In the genomic region with DNA sequence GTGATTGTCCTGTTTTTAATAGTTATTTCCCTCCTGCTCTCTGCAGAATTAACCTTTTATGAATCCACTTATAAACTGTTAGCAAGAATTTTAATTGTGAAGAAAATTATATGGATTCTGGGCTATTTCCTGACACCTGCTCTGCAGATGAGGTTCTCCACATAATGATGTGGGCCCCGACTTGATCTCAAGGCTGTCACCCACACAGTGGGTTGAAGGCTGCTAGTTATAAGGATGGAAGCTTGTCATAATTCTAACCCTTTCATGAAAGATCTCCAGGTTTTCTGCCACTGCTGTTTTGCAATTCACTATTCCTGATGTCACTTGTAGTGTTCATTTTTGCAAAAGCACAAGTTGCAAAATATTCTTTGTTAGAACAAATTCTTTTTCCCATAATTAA, we compare ENCODE assay signal across 17 cellular contexts.
"Had no signal": no experiment of that assay in that cellular context is flagged by ENCODE, and none has a peak within 500 bp of the region (broad histone marks: within the 10 kb centered on the region; RNA-seq: fewer than 3 reads in every experiment).

No MANE protein-coding gene starts in this region.

- H3K27ac ChIP-seq: esophagus squamous epithelium, parathyroid adenoma, prostate gland, right lobe of liver, thyroid gland, upper lobe of right lung, vagina had no signal

- ATAC-seq: left colon; right lobe of liver; stimulated activated memory B cell treated with anti-CD40 and anti-IgM and Interleukin-4, amounts not matched to agents 10 μg/mL and 1 μg/mL and 100 μg/mL, for 72 hours; stimulated activated naive CD8-positive, alpha-beta T cell treated with anti-CD3 and anti-CD28 coated beads, Interleukin-15, amount 100 ng/mL, for 72 hours; upper lobe of right lung had no signal

- H3K9me3 Mint-ChIP-seq: immature natural killer cell; nephron; stimulated activated memory B cell treated with anti-CD40 and anti-IgM and Interleukin-4, amounts not matched to agents 10 μg/mL and 1 μg/mL and 100 μg/mL, for 72 hours had no signal

- DNase-seq: esophagus squamous epithelium; foreskin fibroblast; immature natural killer cell; left colon; mesendoderm; naive B cell; retina; right lobe of liver; stimulated activated CD4-positive, alpha-beta T cell treated with anti-CD3 and anti-CD28 coated beads, Interleukin-4, amount 100 ng/mL, for 24 hours; stimulated activated naive CD8-positive, alpha-beta T cell treated with anti-CD3 and anti-CD28 coated beads, Interleukin-15, amount 100 ng/mL, for 72 hours; thyroid gland; upper lobe of right lung had no signal

- H3K27me3 Mint-ChIP-seq: stimulated activated memory B cell treated with anti-CD40 and anti-IgM and Interleukin-4, amounts not matched to agents 10 μg/mL and 1 μg/mL and 100 μg/mL, for 72 hours; stimulated activated naive CD8-positive, alpha-beta T cell treated with anti-CD3 and anti-CD28 coated beads, Interleukin-15, amount 100 ng/mL, for 72 hours had no signal

- H3K36me3 Mint-ChIP-seq: immature natural killer cell; naive B cell; stimulated activated memory B cell treated with anti-CD40 and anti-IgM and Interleukin-4, amounts not matched to agents 10 μg/mL and 1 μg/mL and 100 μg/mL, for 72 hours had no signal

- H2AFZ ChIP-seq: parathyroid adenoma had no signal

- H3K9ac ChIP-seq: parathyroid adenoma had no signal

- H3K9me3 ChIP-seq: esophagus squamous epithelium, prostate gland, right lobe of liver, thyroid gland, upper lobe of right lung, vagina had no signal

- H3K79me2 ChIP-seq: parathyroid adenoma had no signal

- H3K27me3 ChIP-seq: esophagus squamous epithelium, right lobe of liver, thyroid gland, upper lobe of right lung, vagina had no signal

- H3K27ac Mint-ChIP-seq: immature natural killer cell; naive B cell; nephron; stimulated activated memory B cell treated with anti-CD40 and anti-IgM and Interleukin-4, amounts not matched to agents 10 μg/mL and 1 μg/mL and 100 μg/mL, for 72 hours; stimulated activated naive CD8-positive, alpha-beta T cell treated with anti-CD3 and anti-CD28 coated beads, Interleukin-15, amount 100 ng/mL, for 72 hours had no signal

- H3K4me3 ChIP-seq: esophagus squamous epithelium, prostate gland, right lobe of liver, thyroid gland, upper lobe of right lung, vagina had no signal

- H3K36me3 ChIP-seq: esophagus squamous epithelium, prostate gland, right lobe of liver, thyroid gland, upper lobe of right lung, vagina had no signal

- H3K4me1 ChIP-seq: esophagus squamous epithelium, parathyroid adenoma, prostate gland, right lobe of liver, upper lobe of right lung, vagina had no signal

- H3K4me1 Mint-ChIP-seq: immature natural killer cell; naive B cell; stimulated activated memory B cell treated with anti-CD40 and anti-IgM and Interleukin-4, amounts not matched to agents 10 μg/mL and 1 μg/mL and 100 μg/mL, for 72 hours; stimulated activated naive CD8-positive, alpha-beta T cell treated with anti-CD3 and anti-CD28 coated beads, Interleukin-15, amount 100 ng/mL, for 72 hours had no signal

- H3K4me3 Mint-ChIP-seq: immature natural killer cell; nephron; stimulated activated memory B cell treated with anti-CD40 and anti-IgM and Interleukin-4, amounts not matched to agents 10 μg/mL and 1 μg/mL and 100 μg/mL, for 72 hours; stimulated activated naive CD8-positive, alpha-beta T cell treated with anti-CD3 and anti-CD28 coated beads, Interleukin-15, amount 100 ng/mL, for 72 hours had no signal
